25 cellular contexts compared by ENCODE assay signal in the genomic region with DNA sequence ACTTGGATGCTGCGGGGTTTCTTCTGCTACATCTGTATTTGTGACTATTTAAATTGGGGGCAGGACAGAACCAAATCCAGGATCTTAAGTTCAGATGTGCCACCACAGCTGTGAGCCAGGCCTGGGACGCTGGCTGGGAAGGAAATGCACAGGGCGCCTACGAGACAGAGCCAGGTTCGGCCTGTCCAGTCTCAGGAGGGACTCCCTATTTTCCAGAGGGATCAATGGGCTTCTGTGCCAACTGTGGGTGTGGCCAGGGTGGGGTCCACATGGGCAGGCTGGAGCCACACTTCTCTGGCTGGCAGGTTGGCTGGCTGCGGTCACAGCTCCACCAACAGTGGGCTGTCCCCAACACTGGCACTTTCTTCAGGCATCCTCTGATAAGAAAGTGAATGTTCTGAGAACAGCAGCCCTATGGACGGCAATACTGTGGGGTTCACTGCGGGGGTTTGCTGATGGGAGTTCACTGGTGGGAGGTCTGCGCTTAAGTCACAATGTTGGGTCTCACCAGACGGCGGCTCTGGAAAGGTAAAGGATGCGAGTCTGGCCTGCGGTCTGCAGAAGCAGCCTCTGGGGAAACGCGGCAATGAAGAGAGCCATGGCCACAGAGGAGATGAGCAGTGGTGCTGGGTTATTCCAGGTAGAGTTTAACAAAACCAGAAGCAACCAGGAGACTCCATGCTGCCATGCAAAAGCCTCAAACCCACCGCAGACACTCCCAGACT.
"Had no signal": no experiment of that assay in that cellular context is flagged by ENCODE, and none has a peak within 500 bp of the region (broad histone marks: within the 10 kb centered on the region; RNA-seq: fewer than 3 reads in every experiment).

No MANE protein-coding gene starts in this region.

- H3K27me3 ChIP-seq: adrenal gland, ascending aorta, brain microvascular endothelial cell, esophagus muscularis mucosa, hepatocyte, upper lobe of left lung had no signal

- H3K9me3 Mint-ChIP-seq: activated naive CD4-positive, alpha-beta T cell treated with anti-CD3 and anti-CD28 coated beads, Interleukin-2, amount 50 U/mL, for 24 hours; activated T-helper 1 cell treated with anti-CD3 and anti-CD28 coated beads, Interleukin-12 subunit alpha, Interleukin-12 subunit beta, Interleukin-2, Interleukin-4 antibody, amounts not matched to agents 30 ng/mL and 10 ng/mL and 1 ng/mL, durations not matched to agents 14 hours and 24 hours and 36 hours; immature natural killer cell had no signal

- H3K4me1 ChIP-seq: adrenal gland, ascending aorta, esophagus muscularis mucosa, upper lobe of left lung had no signal

- H3K4me3 ChIP-seq: adrenal gland, ascending aorta, esophagus muscularis mucosa, hepatocyte, thoracic aorta, upper lobe of left lung had no signal

- H3K4me1 Mint-ChIP-seq: activated naive CD4-positive, alpha-beta T cell treated with anti-CD3 and anti-CD28 coated beads, Interleukin-2, amount 50 U/mL, for 24 hours; nephron progenitor cell had no signal

- H3K9me3 ChIP-seq: adrenal gland, ascending aorta, esophagus muscularis mucosa, thoracic aorta, upper lobe of left lung had no signal

- H3K27ac Mint-ChIP-seq: activated CD4-positive, alpha-beta memory T cell treated with anti-CD3 and anti-CD28 coated beads for 36 hours; activated naive CD4-positive, alpha-beta T cell treated with anti-CD3 and anti-CD28 coated beads, Interleukin-2, amount 50 U/mL, for 24 hours; activated T-helper 1 cell treated with anti-CD3 and anti-CD28 coated beads, Interleukin-12 subunit alpha, Interleukin-12 subunit beta, Interleukin-2, Interleukin-4 antibody, amounts not matched to agents 30 ng/mL and 10 ng/mL and 1 ng/mL, durations not matched to agents 14 hours and 24 hours and 36 hours; nephron progenitor cell; T-cell had no signal

- H3K27me3 Mint-ChIP-seq: activated CD4-positive, alpha-beta memory T cell treated with anti-CD3 and anti-CD28 coated beads for 36 hours; activated naive CD4-positive, alpha-beta T cell treated with anti-CD3 and anti-CD28 coated beads, Interleukin-2, amount 50 U/mL, for 24 hours; T-cell had no signal

- H3K27ac ChIP-seq: adrenal gland, ascending aorta, brain microvascular endothelial cell, esophagus muscularis mucosa, hepatocyte, thoracic aorta, upper lobe of left lung had no signal

- H3K4me3 Mint-ChIP-seq: activated CD4-positive, alpha-beta memory T cell treated with anti-CD3 and anti-CD28 coated beads for 36 hours; activated naive CD4-positive, alpha-beta T cell treated with anti-CD3 and anti-CD28 coated beads, Interleukin-2, amount 50 U/mL, for 24 hours; activated T-helper 1 cell treated with anti-CD3 and anti-CD28 coated beads, Interleukin-12 subunit alpha, Interleukin-12 subunit beta, Interleukin-2, Interleukin-4 antibody, amounts not matched to agents 30 ng/mL and 10 ng/mL and 1 ng/mL, durations not matched to agents 14 hours and 24 hours and 36 hours; nephron progenitor cell; T-cell had no signal

- DNase-seq: activated CD4-positive, alpha-beta memory T cell treated with anti-CD3 and anti-CD28 coated beads for 36 hours; activated CD4-positive, alpha-beta T cell treated with anti-CD3 and anti-CD28 coated beads for 48 hours; activated gamma-delta T cell treated with Interleukin-2 at 50 U/mL for 16 hours; adrenal gland; brain microvascular endothelial cell; central memory CD4-positive, alpha-beta T cell; effector memory CD4-positive, alpha-beta T cell; glutamatergic neuron; kidney glomerular epithelial cell; left ventricle myocardium superior; nephron progenitor cell; occipital lobe; small intestine; stimulated activated CD4-positive, alpha-beta T cell treated with anti-CD3 and anti-CD28 coated beads, Interleukin-2, amount 100 ng/mL, for 24 hours; stimulated activated naive CD4-positive, alpha-beta T cell; T-cell had no signal

- ATAC-seq: left ventricle myocardium superior, sciatic nerve, T-cell had no signal
